ENCODE assay signal across 14 cellular contexts in the genomic region with DNA sequence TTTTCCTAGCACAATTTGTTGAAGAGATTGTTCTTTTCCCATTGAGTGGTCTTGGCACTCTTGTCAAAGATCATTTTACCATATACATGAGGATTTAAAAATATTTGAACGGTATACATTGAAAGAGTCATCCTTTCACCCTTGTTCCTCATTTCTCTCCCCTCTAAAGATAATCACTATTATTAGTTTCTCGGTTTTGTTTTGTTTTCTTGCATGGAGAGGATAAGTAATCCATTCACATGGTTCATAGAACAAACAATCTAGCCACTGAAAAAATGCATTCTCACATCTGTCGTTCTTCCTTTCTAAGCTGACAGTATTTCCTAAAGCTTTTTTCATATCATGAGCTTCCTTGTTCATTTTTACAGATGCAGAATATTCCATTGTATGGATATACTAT. TPM values are rescaled to one million over a fixed set of nuclear protein-coding genes. Genes with fewer than 3 reads are reported as not detected.
DNase-seq lines count a peak whose midpoint lies in the region; ATAC-seq, FAIRE-seq and TF ChIP-seq lines count a peak whose summit lies in the region.
"Had no signal": no experiment of that assay in that cellular context is flagged by ENCODE, and none has a peak within 500 bp of the region (broad histone marks: within the 10 kb centered on the region; RNA-seq: fewer than 3 reads in every experiment).

No MANE protein-coding gene starts in this region.

- no peak overlapping the region for H2BK120ac ChIP-seq in neuronal stem cell (ENCODE audit: low read depth, low read length)

- no peak for TF ChIP-seq CTCF in astrocyte of the spinal cord (IDR thresholded peaks at IDR 0.05; ENCODE audit: low read depth, low read length)

- H3K4me3 ChIP-seq in astrocyte of the spinal cord (ENCODE audit: low read depth, low read length), result no peak overlapping the region
- no peak overlapping the region for H3K4me3 ChIP-seq in neuronal stem cell (ENCODE audit: low read length in 2 of 2)
- H3K4me3 ChIP-seq: right atrium auricular region, tibial artery had no signal

- H3K23ac ChIP-seq in neuronal stem cell (ENCODE audit: low read depth, low read length, poor library complexity), result no peak overlapping the region

- no peaks in the 10 kb centered on the region for H3K4me1 ChIP-seq in neuronal stem cell (ENCODE audit: control insufficient read depth in 2 of 2, insufficient read depth in 1 of 2, low read depth in 1 of 2, low read length in 2 of 2)
- H3K4me1 ChIP-seq: right atrium auricular region, tibial artery had no signal

- DNase-seq in GM18507 (ENCODE audit: extremely low spot score, insufficient read length, low read depth) (no peak), astrocyte of the spinal cord (ENCODE audit: low read depth, low spot score) (peak; percentile 14), head of caudate nucleus (no peak), medulla oblongata (ENCODE audit: extremely low spot score) (no peak), neuronal stem cell (ENCODE audit: low spot score) (no peak), mucosa of gallbladder (ENCODE audit: low spot score) (no peak)
- DNase-seq: amygdala, midbrain, NCI-H524 treated with DMSO at 0.1 percent for 48 hours, tibial artery had no signal

- no peak overlapping the region for H4K8ac ChIP-seq in neuronal stem cell (ENCODE audit: low read depth, low read length)

- no peak overlapping the region for H3K18ac ChIP-seq in neuronal stem cell (ENCODE audit: low read length)

- H3K9ac ChIP-seq in neuronal stem cell (ENCODE audit: low read depth, low read length, poor library complexity), result no peak overlapping the region

- no peak overlapping the region for H3K4ac ChIP-seq in neuronal stem cell (ENCODE audit: low read length)

- H3K36me3 ChIP-seq in neuronal stem cell (replicated peaks in 1 of 2; ENCODE audit: control insufficient read depth in 2 of 2, insufficient read depth in 2 of 2, low read length in 2 of 2), result no peaks in the 10 kb centered on the region
- H3K36me3 ChIP-seq: right atrium auricular region had no signal

- H4K91ac ChIP-seq in neuronal stem cell (ENCODE audit: low read depth, low read length, poor library complexity), result no peak overlapping the region

- H3K9me3 ChIP-seq in neuronal stem cell (replicated peaks in 1 of 2; ENCODE audit: control insufficient read depth in 2 of 2, insufficient read depth in 1 of 2, low read depth in 1 of 2, low read length in 2 of 2), result peaks cover 0 to 14% of the 10 kb centered on the region in 2 donors
- H3K9me3 ChIP-seq: right atrium auricular region, tibial artery had no signal

- H2BK15ac ChIP-seq in neuronal stem cell (ENCODE audit: low read length), result no peak overlapping the region

- no peak overlapping the region for H2AK5ac ChIP-seq in neuronal stem cell (ENCODE audit: low read depth, low read length)

- ATAC-seq in GM19468 (IDR thresholded peaks at IDR 0.05; ENCODE audit: extremely low read depth, unreplicated experiment) (peak; percentile 44), HG03066 (IDR thresholded peaks at IDR 0.05; ENCODE audit: low read depth, unreplicated experiment) (peak; percentile 66)

- FAIRE-seq in GM18507 (lab: Jason Lieb, UNC), result peak; percentile 44
- FAIRE-seq: D721Med had no signal

- no CpG with 5 or more reads among the region's 3 CpGs for WGBS in neuronal stem cell (ENCODE audit: extremely low coverage in 2 of 2, insufficient read length in 2 of 2, insufficient replicate concordance in 1 of 2), 2 donors

- no peaks in the 10 kb centered on the region for H3K79me1 ChIP-seq in neuronal stem cell (ENCODE audit: low read depth, low read length)

- H2BK5ac ChIP-seq in neuronal stem cell (ENCODE audit: low read length), result no peak overlapping the region

- H3K14ac ChIP-seq in neuronal stem cell (ENCODE audit: low read length), result no peak overlapping the region

- H3K27ac ChIP-seq in neuronal stem cell (replicated peaks; ENCODE audit: low read length), result no peak overlapping the region
- H3K27ac ChIP-seq: right atrium auricular region, tibial artery had no signal

- no peak overlapping the region for H2BK12ac ChIP-seq in neuronal stem cell (ENCODE audit: low read length)

- H2AFZ ChIP-seq in neuronal stem cell (ENCODE audit: low read length), result no peak overlapping the region

- intact Hi-C loops in head of caudate nucleus (cut with DNase I), result no loop called here

- H3K4me2 ChIP-seq in neuronal stem cell (ENCODE audit: insufficient read depth, low read length, poor library complexity, severe bottlenecking), result no peak overlapping the region

- no peaks in the 10 kb centered on the region for H3K27me3 ChIP-seq in neuronal stem cell (ENCODE audit: control insufficient read depth in 3 of 3, insufficient read depth in 3 of 3, low read depth in 1 of 3, low read length in 3 of 3)
- H3K27me3 ChIP-seq: right atrium auricular region, tibial artery had no signal

- in situ Hi-C loops in astrocyte of the spinal cord (cut with HindIII; ENCODE audit: low sequenced_read_pairs), result no loop called here

RNA-seq across cellular contexts. Expression of a gene that starts 39.2 kb away (rescaled TPM):
- polyA plus RNA-seq in neuronal stem cell (2013, experiment 1 of 2), result 226 TPM
- 233 TPM for polyA plus RNA-seq in neuronal stem cell (2013, experiment 2 of 2)
- 246 TPM for total RNA-seq in mucosa of gallbladder
